Comparison of ENCODE assay signal across 15 cellular contexts in genomic region chr4:159169903-159170302, GRCh38.
DNase-seq lines count a peak whose midpoint lies in the region; ATAC-seq and TF ChIP-seq lines count a peak whose summit lies in the region.
"Had no signal": no experiment of that assay in that cellular context is flagged by ENCODE, and none has a peak within 500 bp of the region (broad histone marks: within the 10 kb centered on the region; RNA-seq: fewer than 3 reads in every experiment).

No MANE protein-coding gene starts in this region.

- WGBS in body of pancreas, 2 donors: 97 to 100% methylated on average over 1 of the region's 1 CpG

- no peaks in the 10 kb centered on the region for H3K9me3 ChIP-seq in body of pancreas
- H3K9me3 ChIP-seq: ascending aorta, vagina had no signal

- H3K36me3 ChIP-seq in body of pancreas (replicated peaks in 1 of 2; ENCODE audit: insufficient read depth in 1 of 2, low read depth in 2 of 2): no peaks in the 10 kb centered on the region
- H3K36me3 ChIP-seq: ascending aorta, vagina had no signal

- no peak overlapping the region for H3K4me3 ChIP-seq in body of pancreas
- H3K4me3 ChIP-seq: ascending aorta, vagina had no signal

- DNase-seq in body of pancreas: no peak
- no peak for DNase-seq in occipital lobe (lab: John Stamatoyannopoulos, UW)
- no peak for DNase-seq in NCI-H774 (lab: John Stamatoyannopoulos, UW)
- DNase-seq in superior temporal gyrus (ENCODE audit: extremely low spot score): no peak
- DNase-seq: activated B cell treated with CpG ODN at 0.5 μM for 24 hours; activated T-cell treated with anti-CD3 and anti-CD28 coated beads, Interleukin-2, amount 50 U/mL, for 1 hour; effector CD8-positive, alpha-beta T cell; NCI-H1930; posterior cingulate gyrus had no signal

- ATAC-seq in GM18502 (IDR thresholded peaks at IDR 0.05; ENCODE audit: poor library complexity, unreplicated experiment) (peak; percentile 87), GM19463 (IDR thresholded peaks at IDR 0.05; ENCODE audit: unreplicated experiment) (peak; percentile 72), HG02763 (IDR thresholded peaks at IDR 0.05; ENCODE audit: unreplicated experiment) (peak; percentile 45), HG03432 (IDR thresholded peaks at IDR 0.05; ENCODE audit: unreplicated experiment) (peak; percentile 75), body of pancreas (no peak)

- H3K4me1 ChIP-seq in body of pancreas: peaks cover 12% of the 10 kb centered on the region
- H3K4me1 ChIP-seq: ascending aorta had no signal

- no peaks in the 10 kb centered on the region for H3K27me3 ChIP-seq in body of pancreas
- H3K27me3 ChIP-seq: ascending aorta, vagina had no signal

- intact Hi-C loops in body of pancreas (cut with DNase I): loop anchor here (10.0 kb wide), 2 partner anchors 315 to 435 kb away; no protein-coding TSS in a partner anchor

- TF ChIP-seq POLR2A in body of pancreas (IDR thresholded peaks at IDR 0.05): no peak

- no peak overlapping the region for H3K27ac ChIP-seq in body of pancreas
- H3K27ac ChIP-seq: ascending aorta, vagina had no signal

- no peak for TF ChIP-seq CTCF in body of pancreas (IDR thresholded peaks at IDR 0.05)
